Comparison of ENCODE assay signal across 2 cellular contexts in the genomic region with DNA sequence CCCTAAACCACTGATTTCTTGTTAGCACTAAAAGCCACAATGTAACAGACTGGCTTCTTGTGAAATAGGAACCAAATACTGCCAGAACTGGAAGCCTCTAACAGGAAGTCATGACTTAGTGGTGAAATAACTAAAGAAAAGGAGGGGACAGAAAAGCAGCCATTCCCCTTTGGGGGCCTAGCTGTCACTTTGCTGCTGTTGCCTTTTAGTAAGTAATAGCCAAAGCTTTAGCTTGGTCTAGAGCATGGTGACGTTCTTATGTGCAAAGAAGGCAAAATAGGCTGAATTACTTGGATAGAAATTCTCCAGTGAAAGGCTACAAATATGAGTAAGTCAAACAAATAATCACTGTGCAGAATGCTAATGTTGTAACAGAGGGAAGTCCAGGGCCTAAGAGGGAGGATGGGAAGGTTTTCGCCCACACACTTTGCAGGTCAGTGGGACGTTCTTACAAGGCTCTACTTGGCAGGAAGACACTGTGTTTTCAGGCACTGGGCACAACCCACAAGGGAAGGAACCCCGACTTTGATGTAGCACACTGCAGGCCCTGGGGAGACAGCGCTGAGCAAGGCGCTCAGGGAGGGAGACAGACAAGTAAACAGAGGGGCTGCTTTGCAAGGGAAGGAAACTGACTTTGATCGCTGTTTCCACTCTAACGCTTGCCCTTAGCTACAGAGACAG.
TF ChIP-seq lines count a peak whose summit lies in the region.

No MANE protein-coding gene starts in this region.

TF ChIP-seq in SK-N-SH, 30 proteins besides CTCF, POLR2A, EP300 and RAD21 (continued from another document):
- TF ChIP-seq REST (IDR thresholded peaks at IDR 0.05; ENCODE audit: low read depth, low read length) (no peak), RXRA (IDR thresholded peaks at IDR 0.05; ENCODE audit: borderline replicate concordance, low read depth) (no peak), JUND (IDR thresholded peaks at IDR 0.05) (no peak), SIN3A (IDR thresholded peaks at IDR 0.05; ENCODE audit: borderline replicate concordance, low read depth, low read length) (no peak), USF1 (IDR thresholded peaks at IDR 0.05; ENCODE audit: borderline replicate concordance, low read depth) (no peak), MAX (IDR thresholded peaks at IDR 0.05; ENCODE audit: low read depth) (no peak), SMC3 (IDR thresholded peaks at IDR 0.05; ENCODE audit: low read depth, low read length) (no peak), TAF1 (IDR thresholded peaks at IDR 0.05; ENCODE audit: borderline replicate concordance, low read depth, low read length) (no peak), PBX3 (IDR thresholded peaks at IDR 0.05) (no peak), TEAD4 (IDR thresholded peaks at IDR 0.05; ENCODE audit: borderline replicate concordance, insufficient read depth) (no peak), NRF1 (IDR thresholded peaks at IDR 0.05; ENCODE audit: low read depth, low read length) (no peak)
- TF ChIP-seq, protein P1, sequence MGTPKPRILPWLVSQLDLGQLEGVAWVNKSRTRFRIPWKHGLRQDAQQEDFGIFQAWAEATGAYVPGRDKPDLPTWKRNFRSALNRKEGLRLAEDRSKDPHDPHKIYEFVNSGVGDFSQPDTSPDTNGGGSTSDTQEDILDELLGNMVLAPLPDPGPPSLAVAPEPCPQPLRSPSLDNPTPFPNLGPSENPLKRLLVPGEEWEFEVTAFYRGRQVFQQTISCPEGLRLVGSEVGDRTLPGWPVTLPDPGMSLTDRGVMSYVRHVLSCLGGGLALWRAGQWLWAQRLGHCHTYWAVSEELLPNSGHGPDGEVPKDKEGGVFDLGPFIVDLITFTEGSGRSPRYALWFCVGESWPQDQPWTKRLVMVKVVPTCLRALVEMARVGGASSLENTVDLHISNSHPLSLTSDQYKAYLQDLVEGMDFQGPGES (IDR thresholded peaks at IDR 0.05; ENCODE audit: low read depth, low read length), result no peak

TF ChIP-seq in SK-N-SH treated with all-trans-retinoic acid at 6 μM for 48 hours, 23 proteins besides CTCF, POLR2A, EP300 and RAD21 (continued from another document):
- TF ChIP-seq, protein P2, sequence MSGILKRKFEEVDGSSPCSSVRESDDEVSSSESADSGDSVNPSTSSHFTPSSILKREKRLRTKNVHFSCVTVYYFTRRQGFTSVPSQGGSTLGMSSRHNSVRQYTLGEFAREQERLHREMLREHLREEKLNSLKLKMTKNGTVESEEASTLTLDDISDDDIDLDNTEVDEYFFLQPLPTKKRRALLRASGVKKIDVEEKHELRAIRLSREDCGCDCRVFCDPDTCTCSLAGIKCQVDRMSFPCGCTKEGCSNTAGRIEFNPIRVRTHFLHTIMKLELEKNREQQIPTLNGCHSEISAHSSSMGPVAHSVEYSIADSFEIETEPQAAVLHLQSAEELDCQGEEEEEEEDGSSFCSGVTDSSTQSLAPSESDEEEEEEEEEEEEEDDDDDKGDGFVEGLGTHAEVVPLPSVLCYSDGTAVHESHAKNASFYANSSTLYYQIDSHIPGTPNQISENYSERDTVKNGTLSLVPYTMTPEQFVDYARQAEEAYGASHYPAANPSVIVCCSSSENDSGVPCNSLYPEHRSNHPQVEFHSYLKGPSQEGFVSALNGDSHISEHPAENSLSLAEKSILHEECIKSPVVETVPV (CRISPR knock-in tag; IDR thresholded peaks at IDR 0.05), result no peak
- TF ChIP-seq ZNF8 (CRISPR knock-in tag; IDR thresholded peaks at IDR 0.05), result no peak
- no peak for TF ChIP-seq ARNTL (CRISPR knock-in tag; IDR thresholded peaks at IDR 0.05; ENCODE audit: borderline replicate concordance, low read depth)
- TF ChIP-seq GLIS3 (CRISPR knock-in tag; IDR thresholded peaks at IDR 0.05), result no peak
- TF ChIP-seq ZFP30 (CRISPR knock-in tag; IDR thresholded peaks at IDR 0.05), result no peak
- TF ChIP-seq ESRRG (CRISPR knock-in tag; IDR thresholded peaks at IDR 0.05), result no peak
- no peak for TF ChIP-seq ZNF70 (CRISPR knock-in tag; IDR thresholded peaks at IDR 0.05)
- TF ChIP-seq, protein P3, sequence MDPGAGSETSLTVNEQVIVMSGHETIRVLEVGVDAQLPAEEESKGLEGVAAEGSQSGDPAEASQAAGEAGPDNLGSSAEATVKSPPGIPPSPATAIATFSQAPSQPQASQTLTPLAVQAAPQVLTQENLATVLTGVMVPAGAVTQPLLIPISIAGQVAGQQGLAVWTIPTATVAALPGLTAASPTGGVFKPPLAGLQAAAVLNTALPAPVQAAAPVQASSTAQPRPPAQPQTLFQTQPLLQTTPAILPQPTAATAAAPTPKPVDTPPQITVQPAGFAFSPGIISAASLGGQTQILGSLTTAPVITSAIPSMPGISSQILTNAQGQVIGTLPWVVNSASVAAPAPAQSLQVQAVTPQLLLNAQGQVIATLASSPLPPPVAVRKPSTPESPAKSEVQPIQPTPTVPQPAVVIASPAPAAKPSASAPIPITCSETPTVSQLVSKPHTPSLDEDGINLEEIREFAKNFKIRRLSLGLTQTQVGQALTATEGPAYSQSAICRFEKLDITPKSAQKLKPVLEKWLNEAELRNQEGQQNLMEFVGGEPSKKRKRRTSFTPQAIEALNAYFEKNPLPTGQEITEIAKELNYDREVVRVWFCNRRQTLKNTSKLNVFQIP (CRISPR knock-in tag; IDR thresholded peaks at IDR 0.05; ENCODE audit: borderline replicate concordance, low read depth), result no peak
- no peak for TF ChIP-seq TSHZ2 (CRISPR knock-in tag; IDR thresholded peaks at IDR 0.05)
- TF ChIP-seq ZNF565 (CRISPR knock-in tag; conservative IDR thresholded peaks at IDR 0.05; ENCODE audit: low read depth), result no peak
